Comparison of ENCODE assay signal across 1 cellular context in genomic region chr1:155322953-155323728, GRCh38.
TF ChIP-seq lines count a peak whose summit lies in the region.

No MANE protein-coding gene starts in this region.

TF ChIP-seq in GM12878, 131 proteins besides CTCF, POLR2A, EP300 and RAD21 (continued from another document):
- TF ChIP-seq, protein P1, sequence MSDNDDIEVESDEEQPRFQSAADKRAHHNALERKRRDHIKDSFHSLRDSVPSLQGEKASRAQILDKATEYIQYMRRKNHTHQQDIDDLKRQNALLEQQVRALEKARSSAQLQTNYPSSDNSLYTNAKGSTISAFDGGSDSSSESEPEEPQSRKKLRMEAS (IDR thresholded peaks at IDR 0.05; ENCODE audit: low read depth, low read length) = 0 out of 2 replicates have a peak, but pooled peaks have one; percentile 44
- TF ChIP-seq KAT2A (conservative IDR thresholded peaks at IDR 0.05; ENCODE audit: control insufficient read depth, low read depth, low read length) (no peak), CREB1 (IDR thresholded peaks at IDR 0.05; ENCODE audit: low read depth) (no peak), SMARCA5 (IDR thresholded peaks at IDR 0.05) (peak; percentile 94), DPF2 (IDR thresholded peaks at IDR 0.05) (peak; percentile 24), ZNF24 (IDR thresholded peaks at IDR 0.05) (0 out of 2 replicates have a peak, but pooled peaks have one; percentile 20), RELA (IDR thresholded peaks at IDR 0.05; ENCODE audit: borderline replicate concordance, partially characterized antibody) (peak; percentile 40), NR2C2 (IDR thresholded peaks at IDR 0.05; ENCODE audit: borderline replicate concordance, control insufficient read depth, insufficient read length, low read depth) (no peak), E2F4 (IDR thresholded peaks at IDR 0.05; ENCODE audit: low read depth, low read length) (no peak), ZNF622 (IDR thresholded peaks at IDR 0.05) (no peak), IKZF2 (IDR thresholded peaks at IDR 0.05) (peak; percentile 74 to 78), IKZF1 (conservative IDR thresholded peaks at IDR 0.05) (peak; percentile 89), HDGF (IDR thresholded peaks at IDR 0.05) (peak; percentile 89)
- TF ChIP-seq, protein P2, sequence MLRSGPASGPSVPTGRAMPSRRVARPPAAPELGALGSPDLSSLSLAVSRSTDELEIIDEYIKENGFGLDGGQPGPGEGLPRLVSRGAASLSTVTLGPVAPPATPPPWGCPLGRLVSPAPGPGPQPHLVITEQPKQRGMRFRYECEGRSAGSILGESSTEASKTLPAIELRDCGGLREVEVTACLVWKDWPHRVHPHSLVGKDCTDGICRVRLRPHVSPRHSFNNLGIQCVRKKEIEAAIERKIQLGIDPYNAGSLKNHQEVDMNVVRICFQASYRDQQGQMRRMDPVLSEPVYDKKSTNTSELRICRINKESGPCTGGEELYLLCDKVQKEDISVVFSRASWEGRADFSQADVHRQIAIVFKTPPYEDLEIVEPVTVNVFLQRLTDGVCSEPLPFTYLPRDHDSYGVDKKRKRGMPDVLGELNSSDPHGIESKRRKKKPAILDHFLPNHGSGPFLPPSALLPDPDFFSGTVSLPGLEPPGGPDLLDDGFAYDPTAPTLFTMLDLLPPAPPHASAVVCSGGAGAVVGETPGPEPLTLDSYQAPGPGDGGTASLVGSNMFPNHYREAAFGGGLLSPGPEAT (IDR thresholded peaks at IDR 0.05; ENCODE audit: low read depth) = peak; percentile 28; the same call in 1 of the 2 replicates
